ENCODE assay signal across 1 cellular context in genomic region chr9:127664678-127665507, GRCh38.
TF ChIP-seq lines count a peak whose summit lies in the region.

No MANE protein-coding gene starts in this region.

TF ChIP-seq in HepG2, 621 proteins besides CTCF, POLR2A, EP300 and RAD21 (continued from another document and continues in another):
- TF ChIP-seq, protein P1, sequence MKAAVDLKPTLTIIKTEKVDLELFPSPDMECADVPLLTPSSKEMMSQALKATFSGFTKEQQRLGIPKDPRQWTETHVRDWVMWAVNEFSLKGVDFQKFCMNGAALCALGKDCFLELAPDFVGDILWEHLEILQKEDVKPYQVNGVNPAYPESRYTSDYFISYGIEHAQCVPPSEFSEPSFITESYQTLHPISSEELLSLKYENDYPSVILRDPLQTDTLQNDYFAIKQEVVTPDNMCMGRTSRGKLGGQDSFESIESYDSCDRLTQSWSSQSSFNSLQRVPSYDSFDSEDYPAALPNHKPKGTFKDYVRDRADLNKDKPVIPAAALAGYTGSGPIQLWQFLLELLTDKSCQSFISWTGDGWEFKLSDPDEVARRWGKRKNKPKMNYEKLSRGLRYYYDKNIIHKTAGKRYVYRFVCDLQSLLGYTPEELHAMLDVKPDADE (CRISPR knock-in tag; IDR thresholded peaks at IDR 0.05), result no peak
- TF ChIP-seq IRF1 (CRISPR knock-in tag; IDR thresholded peaks at IDR 0.05; ENCODE audit: low read depth), result no peak
- no peak for TF ChIP-seq RFXANK (CRISPR knock-in tag; IDR thresholded peaks at IDR 0.05)
- no peak for TF ChIP-seq CREM (IDR thresholded peaks at IDR 0.05)
- no peak for TF ChIP-seq CREM (CRISPR knock-in tag; IDR thresholded peaks at IDR 0.05)
- TF ChIP-seq, protein P2, sequence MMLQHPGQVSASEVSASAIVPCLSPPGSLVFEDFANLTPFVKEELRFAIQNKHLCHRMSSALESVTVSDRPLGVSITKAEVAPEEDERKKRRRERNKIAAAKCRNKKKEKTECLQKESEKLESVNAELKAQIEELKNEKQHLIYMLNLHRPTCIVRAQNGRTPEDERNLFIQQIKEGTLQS (CRISPR knock-in tag; IDR thresholded peaks at IDR 0.05), result no peak
- no peak for TF ChIP-seq ZNF235 (CRISPR knock-in tag; IDR thresholded peaks at IDR 0.05; ENCODE audit: borderline replicate concordance)
- TF ChIP-seq, protein P3, sequence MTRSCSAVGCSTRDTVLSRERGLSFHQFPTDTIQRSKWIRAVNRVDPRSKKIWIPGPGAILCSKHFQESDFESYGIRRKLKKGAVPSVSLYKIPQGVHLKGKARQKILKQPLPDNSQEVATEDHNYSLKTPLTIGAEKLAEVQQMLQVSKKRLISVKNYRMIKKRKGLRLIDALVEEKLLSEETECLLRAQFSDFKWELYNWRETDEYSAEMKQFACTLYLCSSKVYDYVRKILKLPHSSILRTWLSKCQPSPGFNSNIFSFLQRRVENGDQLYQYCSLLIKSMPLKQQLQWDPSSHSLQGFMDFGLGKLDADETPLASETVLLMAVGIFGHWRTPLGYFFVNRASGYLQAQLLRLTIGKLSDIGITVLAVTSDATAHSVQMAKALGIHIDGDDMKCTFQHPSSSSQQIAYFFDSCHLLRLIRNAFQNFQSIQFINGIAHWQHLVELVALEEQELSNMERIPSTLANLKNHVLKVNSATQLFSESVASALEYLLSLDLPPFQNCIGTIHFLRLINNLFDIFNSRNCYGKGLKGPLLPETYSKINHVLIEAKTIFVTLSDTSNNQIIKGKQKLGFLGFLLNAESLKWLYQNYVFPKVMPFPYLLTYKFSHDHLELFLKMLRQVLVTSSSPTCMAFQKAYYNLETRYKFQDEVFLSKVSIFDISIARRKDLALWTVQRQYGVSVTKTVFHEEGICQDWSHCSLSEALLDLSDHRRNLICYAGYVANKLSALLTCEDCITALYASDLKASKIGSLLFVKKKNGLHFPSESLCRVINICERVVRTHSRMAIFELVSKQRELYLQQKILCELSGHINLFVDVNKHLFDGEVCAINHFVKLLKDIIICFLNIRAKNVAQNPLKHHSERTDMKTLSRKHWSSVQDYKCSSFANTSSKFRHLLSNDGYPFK (CRISPR knock-in tag; IDR thresholded peaks at IDR 0.05; ENCODE audit: borderline replicate concordance), result 0 out of 2 replicates have a peak, but pooled peaks have one; percentile 27
- TF ChIP-seq ZBTB33 (CRISPR knock-in tag; IDR thresholded peaks at IDR 0.05), result no peak
- TF ChIP-seq GMEB2 (CRISPR knock-in tag; IDR thresholded peaks at IDR 0.05; ENCODE audit: low read depth), result no peak
- TF ChIP-seq ZFP37 (CRISPR knock-in tag; IDR thresholded peaks at IDR 0.05; ENCODE audit: borderline replicate concordance), result no peak
- no peak for TF ChIP-seq ZBTB3 (CRISPR knock-in tag; IDR thresholded peaks at IDR 0.05; ENCODE audit: borderline replicate concordance, low read depth)
- TF ChIP-seq, protein P4, sequence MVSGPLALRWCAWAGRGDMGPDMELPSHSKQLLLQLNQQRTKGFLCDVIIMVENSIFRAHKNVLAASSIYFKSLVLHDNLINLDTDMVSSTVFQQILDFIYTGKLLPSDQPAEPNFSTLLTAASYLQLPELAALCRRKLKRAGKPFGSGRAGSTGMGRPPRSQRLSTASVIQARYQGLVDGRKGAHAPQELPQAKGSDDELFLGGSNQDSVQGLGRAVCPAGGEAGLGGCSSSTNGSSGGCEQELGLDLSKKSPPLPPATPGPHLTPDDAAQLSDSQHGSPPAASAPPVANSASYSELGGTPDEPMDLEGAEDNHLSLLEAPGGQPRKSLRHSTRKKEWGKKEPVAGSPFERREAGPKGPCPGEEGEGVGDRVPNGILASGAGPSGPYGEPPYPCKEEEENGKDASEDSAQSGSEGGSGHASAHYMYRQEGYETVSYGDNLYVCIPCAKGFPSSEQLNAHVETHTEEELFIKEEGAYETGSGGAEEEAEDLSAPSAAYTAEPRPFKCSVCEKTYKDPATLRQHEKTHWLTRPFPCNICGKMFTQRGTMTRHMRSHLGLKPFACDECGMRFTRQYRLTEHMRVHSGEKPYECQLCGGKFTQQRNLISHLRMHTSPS (CRISPR knock-in tag; IDR thresholded peaks at IDR 0.05; ENCODE audit: low read depth), result peak; percentile 55; the same call in 1 of the 2 replicates
- TF ChIP-seq ZNF720 (CRISPR knock-in tag; IDR thresholded peaks at IDR 0.05), result no peak
- TF ChIP-seq ZNF850 (CRISPR knock-in tag; conservative IDR thresholded peaks at IDR 0.05), result no peak
- no peak for TF ChIP-seq MAFF (IDR thresholded peaks at IDR 0.05; ENCODE audit: low read depth, low read length)
- TF ChIP-seq, protein P5, sequence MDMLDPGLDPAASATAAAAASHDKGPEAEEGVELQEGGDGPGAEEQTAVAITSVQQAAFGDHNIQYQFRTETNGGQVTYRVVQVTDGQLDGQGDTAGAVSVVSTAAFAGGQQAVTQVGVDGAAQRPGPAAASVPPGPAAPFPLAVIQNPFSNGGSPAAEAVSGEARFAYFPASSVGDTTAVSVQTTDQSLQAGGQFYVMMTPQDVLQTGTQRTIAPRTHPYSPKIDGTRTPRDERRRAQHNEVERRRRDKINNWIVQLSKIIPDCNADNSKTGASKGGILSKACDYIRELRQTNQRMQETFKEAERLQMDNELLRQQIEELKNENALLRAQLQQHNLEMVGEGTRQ (IDR thresholded peaks at IDR 0.05; ENCODE audit: low read depth, low read length), result peak; percentile 38; the same call in 1 of the 2 replicates
- TF ChIP-seq, protein P5 (CRISPR knock-in tag; IDR thresholded peaks at IDR 0.05; ENCODE audit: borderline replicate concordance), result no peak
- TF ChIP-seq SSRP1 (CRISPR knock-in tag; IDR thresholded peaks at IDR 0.05), result no peak
- TF ChIP-seq RFX1 (IDR thresholded peaks at IDR 0.05), result no peak
- TF ChIP-seq ZNF569 (CRISPR knock-in tag; IDR thresholded peaks at IDR 0.05; ENCODE audit: borderline replicate concordance), result no peak
- TF ChIP-seq KAT8 (CRISPR knock-in tag; IDR thresholded peaks at IDR 0.05), result peak; percentile 57; the same call in 1 of the 2 replicates
- no peak for TF ChIP-seq ZNF615 (CRISPR knock-in tag; IDR thresholded peaks at IDR 0.05; ENCODE audit: borderline replicate concordance)
- no peak for TF ChIP-seq ZNF121 (CRISPR knock-in tag; IDR thresholded peaks at IDR 0.05)
- TF ChIP-seq ZSCAN29 (CRISPR knock-in tag; conservative IDR thresholded peaks at IDR 0.05), result no peak
- TF ChIP-seq MAF1 (CRISPR knock-in tag; IDR thresholded peaks at IDR 0.05; ENCODE audit: borderline replicate concordance), result no peak
- TF ChIP-seq POGK (CRISPR knock-in tag; conservative IDR thresholded peaks at IDR 0.05), result no peak
- no peak for TF ChIP-seq PCBP1 (IDR thresholded peaks at IDR 0.05; ENCODE audit: borderline replicate concordance, low read depth, low read length)
- TF ChIP-seq ZNF563 (CRISPR knock-in tag; IDR thresholded peaks at IDR 0.05), result no peak
- no peak for TF ChIP-seq ZNF460 (CRISPR knock-in tag; IDR thresholded peaks at IDR 0.05; ENCODE audit: borderline replicate concordance)
- no peak for TF ChIP-seq ZMAT5 (CRISPR knock-in tag; IDR thresholded peaks at IDR 0.05; ENCODE audit: borderline replicate concordance, low read depth)
- no peak for TF ChIP-seq NFKBIZ (CRISPR knock-in tag; IDR thresholded peaks at IDR 0.05)
- peak; percentile 76 for TF ChIP-seq HDAC1 (CRISPR knock-in tag; IDR thresholded peaks at IDR 0.05)
- TF ChIP-seq ZBTB8A (CRISPR knock-in tag; IDR thresholded peaks at IDR 0.05; ENCODE audit: borderline replicate concordance, low read depth), result no peak
- TF ChIP-seq MAFG (CRISPR knock-in tag; IDR thresholded peaks at IDR 0.05), result no peak
- no peak for TF ChIP-seq KDM4B (CRISPR knock-in tag; IDR thresholded peaks at IDR 0.05)
- peak; percentile 86 for TF ChIP-seq ZNF687 (CRISPR knock-in tag; IDR thresholded peaks at IDR 0.05)
- no peak for TF ChIP-seq HMG20A (CRISPR knock-in tag; IDR thresholded peaks at IDR 0.05; ENCODE audit: borderline replicate concordance)
- no peak for TF ChIP-seq ATAD3A (CRISPR knock-in tag; IDR thresholded peaks at IDR 0.05)
- no peak for TF ChIP-seq POLR2AphosphoS2 (IDR thresholded peaks at IDR 0.05; ENCODE audit: low read depth, low read length)
- no peak for TF ChIP-seq NCOA1 (CRISPR knock-in tag; IDR thresholded peaks at IDR 0.05)
- TF ChIP-seq NR2F6 (IDR thresholded peaks at IDR 0.05), result no peak
- TF ChIP-seq NR2F6 (CRISPR knock-in tag; IDR thresholded peaks at IDR 0.05), result peak; percentile 74
- TF ChIP-seq DNMT1 (CRISPR knock-in tag; IDR thresholded peaks at IDR 0.05), result no peak
- no peak for TF ChIP-seq NBN (conservative IDR thresholded peaks at IDR 0.05)
- no peak for TF ChIP-seq ZNF530 (CRISPR knock-in tag; IDR thresholded peaks at IDR 0.05; ENCODE audit: low read depth)
